30 cellular contexts compared by ENCODE assay signal in the genomic region with DNA sequence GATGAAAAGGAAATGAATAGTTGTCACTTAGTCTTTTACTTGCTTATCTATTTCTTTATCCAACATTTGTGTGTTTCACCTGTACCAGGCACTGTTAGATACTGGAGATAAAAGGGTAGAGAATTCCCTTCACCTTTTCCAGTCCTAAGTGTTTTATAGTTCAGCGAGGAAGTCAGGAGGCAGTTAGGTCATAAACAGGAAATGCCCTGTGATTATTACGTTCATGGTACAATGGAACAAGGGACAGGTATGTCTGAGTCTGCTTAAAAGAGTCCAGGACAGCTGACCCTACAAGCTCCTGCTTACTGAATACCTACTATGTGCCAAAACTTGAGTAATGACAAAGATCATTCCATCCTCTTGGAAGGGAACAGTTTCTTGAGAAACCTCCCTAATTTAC.
"Had no signal": no experiment of that assay in that cellular context is flagged by ENCODE, and none has a peak within 500 bp of the region (broad histone marks: within the 10 kb centered on the region; RNA-seq: fewer than 3 reads in every experiment).

No MANE protein-coding gene starts in this region.

- H3K27me3 ChIP-seq: ascending aorta, brain microvascular endothelial cell, esophagus squamous epithelium, gastroesophageal sphincter had no signal

- FAIRE-seq: bronchial epithelial cell, endometrium, endothelial cell of umbilical vein had no signal

- H3K4me3 ChIP-seq: ascending aorta, coronary artery, esophagus squamous epithelium, gastroesophageal sphincter, heart right ventricle had no signal

- H3K9me3 ChIP-seq: ascending aorta, esophagus squamous epithelium, gastroesophageal sphincter, heart right ventricle had no signal

- H3K36me3 ChIP-seq: ascending aorta, brain microvascular endothelial cell, esophagus squamous epithelium, gastroesophageal sphincter, heart right ventricle had no signal

- ATAC-seq: activated CD4-positive, alpha-beta T cell treated with anti-CD3 and anti-CD28 coated beads for 36 hours; activated CD8-positive, alpha-beta memory T cell treated with anti-CD3 and anti-CD28 coated beads, Interleukin-2, amount 10 ng/mL, durations not matched to agents 7 days and 5 days; activated CD8-positive, alpha-beta T cell treated with anti-CD3 and anti-CD28 coated beads, Interleukin-2, amount 10 ng/mL, durations not matched to agents 7 days and 5 days; activated naive CD4-positive, alpha-beta T cell treated with anti-CD3 and anti-CD28 coated beads, Interleukin-2, amount 50 U/mL, for 72 hours; effector memory CD8-positive, alpha-beta T cell; gastroesophageal sphincter; heart right ventricle had no signal

- H3K4me1 ChIP-seq: ascending aorta, esophagus squamous epithelium, gastroesophageal sphincter, heart right ventricle had no signal

- DNase-seq: activated CD4-positive, alpha-beta memory T cell treated with anti-CD3 and anti-CD28 coated beads for 36 hours; activated CD4-positive, alpha-beta T cell treated with anti-CD3 and anti-CD28 coated beads for 36 hours; activated CD4-positive, alpha-beta T cell treated with anti-CD3 and anti-CD28 coated beads, Interleukin-2, amount 10 ng/mL, durations not matched to agents 24 days and 14 days; activated CD4-positive, CD25-positive, alpha-beta regulatory T cell; activated CD4-positive, CD25-positive, alpha-beta regulatory T cell treated with anti-CD3 and anti-CD28 coated beads, Interleukin-2, amount 50 U/mL, for 72 hours; activated CD8-positive, alpha-beta memory T cell treated with anti-CD3 and anti-CD28 coated beads, Interleukin-2, amount 10 ng/mL, durations not matched to agents 7 days and 5 days; activated CD8-positive, alpha-beta memory T cell treated with anti-CD3 and anti-CD28 coated beads, Interleukin-2, amount 50 U/mL, for 4 hours; activated CD8-positive, alpha-beta T cell treated with anti-CD3 and anti-CD28 coated beads, Interleukin-2, amount 10 ng/mL, durations not matched to agents 7 days and 5 days; activated gamma-delta T cell; activated naive CD4-positive, alpha-beta T cell; activated naive CD4-positive, alpha-beta T cell treated with anti-CD3 and anti-CD28 coated beads, Interleukin-2, amount 10 ng/mL, durations not matched to agents 7 days and 5 days; activated naive CD8-positive, alpha-beta T cell treated with anti-CD3 and anti-CD28 coated beads, Interleukin-2, amount 10 ng/mL, durations not matched to agents 7 days and 5 days; activated T-cell treated with anti-CD3 and anti-CD28 coated beads, Interleukin-2, amount 50 U/mL, for 1 hour; activated T-cell treated with anti-CD3 and anti-CD28 coated beads, Interleukin-2, amount 50 U/mL, for 48 hours; brain microvascular endothelial cell; effector CD4-positive, alpha-beta T cell; effector memory CD8-positive, alpha-beta T cell; esophagus squamous epithelium; foreskin melanocyte; heart right ventricle; hippocampal formation; T-helper 2 cell had no signal

- H3K27ac ChIP-seq: ascending aorta, brain microvascular endothelial cell, coronary artery, epithelial cell of prostate, esophagus squamous epithelium, gastroesophageal sphincter, heart right ventricle had no signal
